Comparison of ENCODE assay signal across 8 cellular contexts in the genomic region with DNA sequence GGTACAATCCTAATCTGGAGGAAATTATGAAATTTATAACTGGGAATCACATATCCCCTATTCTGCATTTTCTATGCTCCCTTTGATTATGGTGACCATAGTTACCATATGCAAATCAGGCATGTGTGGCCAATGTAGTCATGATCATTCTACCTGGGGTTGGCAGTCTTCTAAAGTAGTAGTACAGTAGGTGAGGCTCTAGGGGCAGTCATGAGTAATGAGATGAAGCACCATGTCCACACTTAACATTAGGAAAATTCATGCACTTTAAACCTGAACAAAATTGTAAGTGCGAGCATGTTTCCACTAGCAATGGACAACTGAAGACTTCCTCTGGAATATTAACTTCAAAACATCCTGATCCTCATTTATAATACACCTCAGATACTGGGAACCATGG.
A peak's percentile ranks its signal among the peaks of the same experiment; 100 is the strongest.
DNase-seq lines count a peak whose midpoint lies in the region; ATAC-seq and TF ChIP-seq lines count a peak whose summit lies in the region.

No MANE protein-coding gene starts in this region.

- no peaks in the 10 kb centered on the region for H3K9me2 ChIP-seq in SU-DHL-6 (replicated peaks; ENCODE audit: insufficient read depth, low read length)

- no peak overlapping the region for H3K27ac Mint-ChIP-seq in Caco-2 (ENCODE audit: unreplicated experiment)
- no peak overlapping the region for H3K27ac Mint-ChIP-seq in T-helper 17 cell

- TF ChIP-seq CTCF in Caco-2 (IDR thresholded peaks at IDR 0.05; ENCODE audit: insufficient read depth in 1 of 2, low read depth in 1 of 2, low read length in 1 of 2, severe bottlenecking in 1 of 2, unreplicated experiment in 1 of 2), result peak; percentile 52
- peak; percentile 43 for TF ChIP-seq CTCF in SU-DHL-6 (IDR thresholded peaks at IDR 0.05; ENCODE audit: insufficient read depth, low read length, poor library complexity, severe bottlenecking)
- TF ChIP-seq CTCF in GM10248 (IDR thresholded peaks at IDR 0.05; ENCODE audit: control extremely low read depth, extremely low read depth, low read depth, missing control alignments), result no peak

- no peak overlapping the region for H2AFZ ChIP-seq in SU-DHL-6 (ENCODE audit: low read depth, low read length, severe bottlenecking)

- no peak overlapping the region for H3K27ac ChIP-seq in SU-DHL-6 (ENCODE audit: low read depth, low read length)

- H3K4me1 Mint-ChIP-seq in Caco-2 (ENCODE audit: low read depth, unreplicated experiment), result no peaks in the 10 kb centered on the region
- no peaks in the 10 kb centered on the region for H3K4me1 Mint-ChIP-seq in T-helper 17 cell

- BruUV-seq in Caco-2 (replicated peaks; lab: Mats Ljungman, UMichigan), result no TSS peak

- H3K4me2 ChIP-seq in SU-DHL-6 (ENCODE audit: low read depth, low read length, poor library complexity, severe bottlenecking), result no peak overlapping the region

- H3K36me3 Mint-ChIP-seq in Caco-2 (ENCODE audit: insufficient read depth, unreplicated experiment) (no peaks in the 10 kb centered on the region), T-helper 17 cell (ENCODE audit: low read depth) (no peaks in the 10 kb centered on the region)

- H3F3A ChIP-seq in SU-DHL-6 (ENCODE audit: insufficient read depth), result no peaks in the 10 kb centered on the region

- H3K4me3 Mint-ChIP-seq in Caco-2 (ENCODE audit: unreplicated experiment) (no peak overlapping the region), T-helper 17 cell (no peak overlapping the region)

- H3K79me2 ChIP-seq in SU-DHL-6 (ENCODE audit: insufficient read depth, low read length), result no peaks in the 10 kb centered on the region

- H3K4me1 ChIP-seq in Caco-2, result no peaks in the 10 kb centered on the region

- intact Hi-C loops in Caco-2 (cut with micrococcal nuclease; ENCODE audit: unreplicated experiment), result no loop called here

- H3K27me3 ChIP-seq in Caco-2 (replicated peaks; ENCODE audit: control insufficient read depth, insufficient read depth, low read length) (no peaks in the 10 kb centered on the region), SU-DHL-6 (ENCODE audit: low read length) (no peaks in the 10 kb centered on the region)

- no peaks in the 10 kb centered on the region for H3K9me3 Mint-ChIP-seq in Caco-2 (ENCODE audit: unreplicated experiment)

- H3K9me3 ChIP-seq in Caco-2, result no peaks in the 10 kb centered on the region
- H3K9me3 ChIP-seq in SU-DHL-6 (ENCODE audit: insufficient read depth, low read length), result no peaks in the 10 kb centered on the region
- H3K9me3 ChIP-seq in T-helper 17 cell (ENCODE audit: control insufficient read depth, low read length, poor library complexity, severe bottlenecking), result no peaks in the 10 kb centered on the region

- POLR2A ChIA-PET in Caco-2 (lab: Charles Lee), result no interaction called here
- POLR2A ChIA-PET in GM10248 (lab: Yijun Ruan, JAX), result no interaction called here

- DNase-seq in Caco-2 (peak in 1 of 2 experiments; percentile 36), lung microvascular endothelial cell (ENCODE audit: low read depth in 2 of 2) (peak; percentile 27 to 37), T-helper 17 cell (no peak), GM10248 (ENCODE audit: extremely low spot score) (no peak), amygdala (lab: John Stamatoyannopoulos, UW) (no peak)

- H3K36me3 ChIP-seq in Caco-2 (ENCODE audit: control insufficient read depth, insufficient read depth, low read length), result no peaks in the 10 kb centered on the region
- no peaks in the 10 kb centered on the region for H3K36me3 ChIP-seq in SU-DHL-6 (ENCODE audit: low read length)

- H3K27me3 Mint-ChIP-seq in Caco-2 (ENCODE audit: insufficient read depth, unreplicated experiment), result peaks cover under 1% of the 10 kb centered on the region
- no peaks in the 10 kb centered on the region for H3K27me3 Mint-ChIP-seq in T-helper 17 cell

- H3K9ac ChIP-seq in SU-DHL-6 (ENCODE audit: low read length), result no peak overlapping the region

- ATAC-seq in GM19324 (IDR thresholded peaks at IDR 0.05; ENCODE audit: low FRiP score, unreplicated experiment) (peak; percentile 82), HG03159 (IDR thresholded peaks at IDR 0.05; ENCODE audit: unreplicated experiment) (peak; percentile 96), T-helper 17 cell (no peak)

- H3K4me3 ChIP-seq in Caco-2 (ENCODE audit: low read depth, low read length), result no peak overlapping the region
- H3K4me3 ChIP-seq in SU-DHL-6 (ENCODE audit: insufficient read depth, low read length, poor library complexity, severe bottlenecking), result no peak overlapping the region

- CTCF ChIA-PET in Caco-2 (lab: Charles Lee), result no interaction called here
- CTCF ChIA-PET in GM10248 (lab: Yijun Ruan, JAX), result no interaction called here

- H4K20me1 ChIP-seq in SU-DHL-6 (ENCODE audit: low read depth, low read length), result no peaks in the 10 kb centered on the region

Comparison
In these comparisons a context has a peak if more than half of its experiments do, and no peak if none do; other contexts are left out.
1. DNase-seq: peak in lung microvascular endothelial cell (2 of 2); none in T-helper 17 cell (0 of 3), GM10248 (single experiment) and amygdala (0 of 56).